ENCODE assay signal across 1 cellular context in the genomic region with DNA sequence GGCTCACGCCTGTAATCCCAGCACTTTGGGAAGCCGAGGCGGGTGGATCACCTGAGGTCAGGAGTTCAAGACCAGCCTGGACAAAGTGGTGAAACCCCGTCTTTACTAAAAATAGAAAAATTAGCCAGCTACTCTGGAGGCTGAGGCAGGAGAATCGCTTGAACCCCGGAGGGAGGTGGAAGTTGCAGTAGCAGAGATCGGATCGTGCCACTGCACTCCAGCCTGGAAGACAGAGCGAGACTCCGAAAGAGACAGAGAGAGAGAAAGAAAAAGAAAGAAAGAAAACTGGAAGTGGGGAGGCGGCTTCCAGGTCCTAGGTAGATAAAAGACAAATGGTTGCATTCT.
TF ChIP-seq lines count a peak whose summit lies in the region.

No MANE protein-coding gene starts in this region.

TF ChIP-seq in HepG2, 621 proteins besides CTCF, POLR2A, EP300 and RAD21:
- 0 out of 2 replicates have a peak, but pooled peaks have one; percentile 36 for TF ChIP-seq ZMYM2 (CRISPR knock-in tag; IDR thresholded peaks at IDR 0.05)
- TF ChIP-seq, protein P1, sequence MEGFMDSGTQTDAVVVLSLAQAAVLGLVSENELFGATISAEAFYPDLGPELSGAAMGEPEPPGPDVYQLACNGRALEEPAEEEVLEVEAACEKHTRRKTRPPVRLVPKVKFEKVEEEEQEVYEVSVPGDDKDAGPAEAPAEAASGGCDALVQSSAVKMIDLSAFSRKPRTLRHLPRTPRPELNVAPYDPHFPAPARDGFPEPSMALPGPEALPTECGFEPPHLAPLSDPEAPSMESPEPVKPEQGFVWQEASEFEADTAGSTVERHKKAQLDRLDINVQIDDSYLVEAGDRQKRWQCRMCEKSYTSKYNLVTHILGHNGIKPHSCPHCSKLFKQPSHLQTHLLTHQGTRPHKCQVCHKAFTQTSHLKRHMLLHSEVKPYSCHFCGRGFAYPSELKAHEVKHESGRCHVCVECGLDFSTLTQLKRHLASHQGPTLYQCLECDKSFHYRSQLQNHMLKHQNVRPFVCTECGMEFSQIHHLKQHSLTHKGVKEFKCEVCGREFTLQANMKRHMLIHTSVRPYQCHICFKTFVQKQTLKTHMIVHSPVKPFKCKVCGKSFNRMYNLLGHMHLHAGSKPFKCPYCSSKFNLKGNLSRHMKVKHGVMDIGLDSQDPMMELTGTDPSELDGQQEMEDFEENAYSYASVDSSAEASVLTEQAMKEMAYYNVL (CRISPR knock-in tag; IDR thresholded peaks at IDR 0.05; ENCODE audit: borderline replicate concordance), result peak; percentile 28; the same call in 1 of the 2 replicates
